In the genomic region with DNA sequence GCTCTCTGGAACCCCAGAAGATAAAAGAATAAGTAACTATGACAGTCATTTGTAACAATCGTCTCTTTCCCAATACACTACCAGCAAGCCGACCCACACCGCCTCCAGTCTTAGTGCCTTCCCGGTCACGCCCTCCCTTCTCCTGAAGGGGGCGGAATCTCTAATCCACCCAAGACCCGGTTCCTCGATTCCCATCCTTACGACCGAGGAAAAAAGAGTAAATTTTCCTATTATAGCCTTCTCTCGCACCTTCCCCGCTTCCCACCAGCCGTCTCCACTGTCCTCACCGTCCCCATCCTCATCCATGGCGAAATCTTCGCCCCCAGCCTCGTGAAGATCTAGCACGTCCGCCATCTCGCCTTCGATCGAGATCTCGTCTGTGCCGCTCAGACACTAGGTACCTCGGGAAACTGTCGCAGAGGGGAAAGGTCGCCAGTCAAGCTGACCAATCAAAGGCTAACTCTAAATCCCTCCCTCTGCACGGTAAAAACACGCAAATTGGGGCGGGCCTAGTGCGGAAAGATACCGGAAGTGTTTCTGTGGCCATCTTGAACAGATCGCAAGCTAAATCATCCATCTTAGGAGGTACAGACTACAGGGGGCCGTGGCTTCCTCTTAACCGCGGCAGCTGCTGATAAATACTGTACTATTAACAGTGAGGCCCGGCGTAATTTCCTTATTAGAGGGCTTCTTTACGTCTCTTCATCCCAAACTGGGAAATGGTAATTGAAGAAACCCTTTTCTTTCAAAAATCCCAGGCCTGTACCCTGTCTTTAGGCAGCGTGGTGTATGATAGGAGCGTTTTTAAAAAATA, we compare ENCODE assay signal across 8 cellular contexts. TPM values are rescaled to one million over a fixed set of nuclear protein-coding genes. Genes with fewer than 3 reads are reported as not detected.
DNase-seq lines count a peak whose midpoint lies in the region; ATAC-seq and TF ChIP-seq lines count a peak whose summit lies in the region.

A gene (minus strand): TSS at position 412 of the 814 bp plus-strand sequence. CDS start 58 bp downstream, at position 354.

- peaks cover 17% of the 10 kb centered on the region for H3K79me2 ChIP-seq in osteoblast (ENCODE audit: insufficient read depth, low read length)

- H3K4me2 ChIP-seq in osteoblast (ENCODE audit: insufficient read depth, low read length): peak within 1 kb of the TSS; percentile 92

- H3K27me3 ChIP-seq in osteoblast (ENCODE audit: insufficient read depth, low read length): no peaks in the 10 kb centered on the region
- no peaks in the 10 kb centered on the region for H3K27me3 ChIP-seq in thymus (ENCODE audit: control insufficient read depth, insufficient read depth)

- WGBS in thymus: under 1% methylated on average over 41 of the region's 41 CpGs

- no peaks in the 10 kb centered on the region for H3K9me3 Mint-ChIP-seq in activated naive CD8-positive, alpha-beta T cell treated with anti-CD3 and anti-CD28 coated beads for 36 hours
- H3K9me3 Mint-ChIP-seq in glutamatergic neuron (ENCODE audit: unreplicated experiment): no peaks in the 10 kb centered on the region

- no peak within 1 kb of the TSS for H3K27ac Mint-ChIP-seq in activated naive CD8-positive, alpha-beta T cell treated with anti-CD3 and anti-CD28 coated beads for 36 hours
- no peak within 1 kb of the TSS for H3K27ac Mint-ChIP-seq in glutamatergic neuron (ENCODE audit: unreplicated experiment)

- DNase-seq in GM12865 (ENCODE audit: low read depth) (peak; percentile 99), NCI-H1092 treated with DMSO at 0.1 percent for 48 hours (lab: John Stamatoyannopoulos, UW) (peak; percentile 100), SKM-1 (lab: John Stamatoyannopoulos, UW; ENCODE audit: unreplicated experiment) (peak; percentile 100), glutamatergic neuron (peak; percentile 85), osteoblast (ENCODE audit: insufficient read length, low spot score, missing footprints) (peak; percentile 95)
- peak; percentile 91 for DNase-seq in activated naive CD8-positive, alpha-beta T cell treated with anti-CD3 and anti-CD28 coated beads for 36 hours

- peak; percentile 93 for ATAC-seq in HG02623 (IDR thresholded peaks at IDR 0.05; ENCODE audit: unreplicated experiment)

- H3K36me3 Mint-ChIP-seq in activated naive CD8-positive, alpha-beta T cell treated with anti-CD3 and anti-CD28 coated beads for 36 hours: peaks cover 20% of the 10 kb centered on the region
- no peaks in the 10 kb centered on the region for H3K36me3 Mint-ChIP-seq in glutamatergic neuron (ENCODE audit: unreplicated experiment)

- peak within 1 kb of the TSS; percentile 99 for H3K27ac ChIP-seq in osteoblast (ENCODE audit: low read depth, low read length)
- H3K27ac ChIP-seq in thymus (ENCODE audit: low read depth): peak within 1 kb of the TSS; percentile 97

- H3K4me1 ChIP-seq in osteoblast (ENCODE audit: insufficient read depth, low read length): peaks cover 8% of the 10 kb centered on the region
- H3K4me1 ChIP-seq in thymus (ENCODE audit: control insufficient read depth, insufficient read depth, low read length): peaks cover 4% of the 10 kb centered on the region

- no peak within 1 kb of the TSS for H3K4me3 Mint-ChIP-seq in activated naive CD8-positive, alpha-beta T cell treated with anti-CD3 and anti-CD28 coated beads for 36 hours
- H3K4me3 Mint-ChIP-seq in glutamatergic neuron (ENCODE audit: unreplicated experiment): peak within 1 kb of the TSS; percentile 63

- no peaks in the 10 kb centered on the region for H3K27me3 Mint-ChIP-seq in activated naive CD8-positive, alpha-beta T cell treated with anti-CD3 and anti-CD28 coated beads for 36 hours
- no peaks in the 10 kb centered on the region for H3K27me3 Mint-ChIP-seq in glutamatergic neuron (ENCODE audit: unreplicated experiment)

- H4K20me1 ChIP-seq in osteoblast (ENCODE audit: insufficient read depth, low read length): no peaks in the 10 kb centered on the region

- peak within 1 kb of the TSS; percentile 96 for H3K4me3 ChIP-seq in GM12865 (ENCODE audit: low read depth, low read length)
- H3K4me3 ChIP-seq in osteoblast (ENCODE audit: insufficient read depth, low read length): peak within 1 kb of the TSS; percentile 83
- H3K4me3 ChIP-seq in thymus (ENCODE audit: low read length): peak within 1 kb of the TSS; percentile 93

- peaks cover 25% of the 10 kb centered on the region for H3K4me1 Mint-ChIP-seq in activated naive CD8-positive, alpha-beta T cell treated with anti-CD3 and anti-CD28 coated beads for 36 hours
- H3K4me1 Mint-ChIP-seq in glutamatergic neuron (ENCODE audit: low read depth, unreplicated experiment): peaks cover 7% of the 10 kb centered on the region

- H3K9me3 ChIP-seq in osteoblast (ENCODE audit: low read depth, low read length) (no peaks in the 10 kb centered on the region), thymus (ENCODE audit: control insufficient read depth) (no peaks in the 10 kb centered on the region)

- H3K36me3 ChIP-seq in osteoblast (ENCODE audit: insufficient read depth, low read length): peaks cover 20% of the 10 kb centered on the region
- H3K36me3 ChIP-seq in thymus (ENCODE audit: control insufficient read depth, insufficient read depth): peaks cover 10% of the 10 kb centered on the region

- H2AFZ ChIP-seq in osteoblast (ENCODE audit: low read length): peak within 1 kb of the TSS; percentile 91

- TF ChIP-seq CTCF in GM12865 (IDR thresholded peaks at IDR 0.05; ENCODE audit: insufficient read depth, low read depth, low read length, missing control alignments) (peak; percentile 64), glutamatergic neuron (IDR thresholded peaks at IDR 0.05; ENCODE audit: partially characterized antibody, unreplicated experiment) (peak; percentile 75), osteoblast (IDR thresholded peaks at IDR 0.05; ENCODE audit: extremely low read depth, low read depth, low read length) (peak; percentile 62)

RNA-seq across cellular contexts. Expression of the gene that starts here (rescaled TPM):
- total RNA-seq in activated naive CD8-positive, alpha-beta T cell treated with anti-CD3 and anti-CD28 coated beads for 36 hours: 100 to 1,000 TPM; 345 to 349 TPM
- total RNA-seq in glutamatergic neuron (ENCODE audit: unreplicated experiment): 206 TPM
- total RNA-seq in osteoblast: 49.8 and 54.3 TPM in 2 replicates
- 112 TPM for polyA plus RNA-seq in thymus

Comparison
In these comparisons a context has a peak if more than half of its experiments do, and no peak if none do; other contexts are left out.
1. Peak in every context shown above with its lines: DNase-seq, ATAC-seq, H3K4me3 ChIP-seq and H3K27ac ChIP-seq.